Comparison of ENCODE assay signal across 20 cellular contexts in the genomic region with DNA sequence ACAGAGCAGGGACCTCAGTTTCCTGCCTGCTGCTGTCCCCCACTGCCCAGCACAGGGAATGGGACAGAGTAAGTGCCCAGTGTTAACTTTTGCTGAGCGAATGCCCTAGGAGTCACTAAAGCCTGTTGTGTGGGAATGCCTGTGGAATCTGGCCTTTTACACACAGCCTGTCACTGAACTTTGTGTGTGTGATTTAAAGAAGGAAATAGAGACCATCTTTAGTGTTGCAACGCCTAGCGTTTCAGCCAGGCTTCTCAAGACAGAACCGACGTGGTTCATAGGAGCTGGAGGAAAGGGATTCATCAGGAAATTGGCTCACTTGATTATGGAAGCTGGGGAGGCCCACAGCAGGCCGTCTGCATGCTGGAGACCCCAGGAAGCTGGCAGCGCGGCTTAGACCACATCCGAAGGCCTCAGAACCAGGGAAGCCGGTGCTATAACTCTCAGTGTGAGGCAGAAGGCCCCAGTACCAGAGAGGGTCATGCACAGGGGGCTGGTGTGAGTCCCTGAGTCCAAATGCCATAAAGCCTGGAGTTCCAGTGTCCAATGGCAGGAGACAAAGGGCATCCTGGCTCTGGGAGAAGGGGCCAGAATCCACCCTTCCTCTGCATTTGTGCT. TPM values are rescaled to one million over a fixed set of nuclear protein-coding genes. Genes with fewer than 3 reads are reported as not detected.
DNase-seq lines count a peak whose midpoint lies in the region; ATAC-seq and TF ChIP-seq lines count a peak whose summit lies in the region.
"Had no signal": no experiment of that assay in that cellular context is flagged by ENCODE, and none has a peak within 500 bp of the region (broad histone marks: within the 10 kb centered on the region; RNA-seq: fewer than 3 reads in every experiment).

No MANE protein-coding gene starts in this region.

- no peaks in the 10 kb centered on the region for H3K36me3 Mint-ChIP-seq in nephron progenitor cell (ENCODE audit: low read depth)
- H3K36me3 Mint-ChIP-seq: CD14-positive monocyte had no signal

- no peak overlapping the region for H3K4me3 Mint-ChIP-seq in nephron progenitor cell
- H3K4me3 Mint-ChIP-seq: B cell, GM23338 had no signal

- CTCF ChIA-PET in HEK293T (lab: Yijun Ruan, JAX): no interaction called here

- POLR2A ChIA-PET in HEK293T (lab: Yijun Ruan, JAX): no interaction called here

- H3K27me3 Mint-ChIP-seq in nephron progenitor cell (ENCODE audit: low read depth, poor library complexity): peaks cover 15% of the 10 kb centered on the region

- H3K9me3 Mint-ChIP-seq in nephron progenitor cell: no peaks in the 10 kb centered on the region
- H3K9me3 Mint-ChIP-seq: GM23338 had no signal

- intact Hi-C loops in left colon (cut with DNase I, micrococcal nuclease): no loop called here

- DNase-seq in MV-4-11 (lab: John Stamatoyannopoulos, UW): peak; percentile 22
- DNase-seq in left colon: no peak
- DNase-seq in nephron progenitor cell: no peak
- DNase-seq in NCI-H748 treated with DMSO at 0.1 percent for 48 hours (lab: John Stamatoyannopoulos, UW): no peak
- no peak for DNase-seq in AG08396 (ENCODE audit: low spot score)
- DNase-seq in HEK293T (ENCODE audit: extremely low spot score): no peak
- DNase-seq: Karpas-422, NCI-H1092 treated with DMSO at 0.1 percent for 48 hours, NCI-H1436, NCI-H187, NCI-H2171 treated with DMSO at 0.1 percent for 48 hours, NCI-H524, NCI-H774, SK-N-SH, SW 1271 had no signal

- TF ChIP-seq CTCF in nephron progenitor cell (IDR thresholded peaks at IDR 0.05): no peak

- H3K4me1 Mint-ChIP-seq in nephron progenitor cell: peaks cover 64% of the 10 kb centered on the region

- peak overlapping the region; percentile 68 for H3K27ac Mint-ChIP-seq in nephron progenitor cell
- H3K27ac Mint-ChIP-seq: B cell, CD14-positive monocyte, GM23338 had no signal

- ATAC-seq in left colon (peak; percentile 19), GM18517 (IDR thresholded peaks at IDR 0.05; ENCODE audit: unreplicated experiment) (no peak)
- ATAC-seq: A549, GM23338 had no signal

TF ChIP-seq in HEK293T, 16 proteins besides CTCF, POLR2A, EP300 and RAD21:
- no peak for TF ChIP-seq ZNF384 (IDR thresholded peaks at IDR 0.05)
- TF ChIP-seq CTBP1 (IDR thresholded peaks at IDR 0.05; ENCODE audit: borderline replicate concordance): no peak
- no peak for TF ChIP-seq L3MBTL2 (conservative IDR thresholded peaks at IDR 0.05)
- TF ChIP-seq BHLHE40 (IDR thresholded peaks at IDR 0.05; ENCODE audit: borderline replicate concordance): no peak
- no peak for TF ChIP-seq SP1 (IDR thresholded peaks at IDR 0.05)
- TF ChIP-seq HDGF (IDR thresholded peaks at IDR 0.05; ENCODE audit: borderline replicate concordance): no peak
- TF ChIP-seq, protein P1, sequence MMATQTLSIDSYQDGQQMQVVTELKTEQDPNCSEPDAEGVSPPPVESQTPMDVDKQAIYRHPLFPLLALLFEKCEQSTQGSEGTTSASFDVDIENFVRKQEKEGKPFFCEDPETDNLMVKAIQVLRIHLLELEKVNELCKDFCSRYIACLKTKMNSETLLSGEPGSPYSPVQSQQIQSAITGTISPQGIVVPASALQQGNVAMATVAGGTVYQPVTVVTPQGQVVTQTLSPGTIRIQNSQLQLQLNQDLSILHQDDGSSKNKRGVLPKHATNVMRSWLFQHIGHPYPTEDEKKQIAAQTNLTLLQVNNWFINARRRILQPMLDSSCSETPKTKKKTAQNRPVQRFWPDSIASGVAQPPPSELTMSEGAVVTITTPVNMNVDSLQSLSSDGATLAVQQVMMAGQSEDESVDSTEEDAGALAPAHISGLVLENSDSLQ (IDR thresholded peaks at IDR 0.05): no peak
- no peak for TF ChIP-seq FOXM1 (IDR thresholded peaks at IDR 0.05; ENCODE audit: borderline replicate concordance)
- TF ChIP-seq SUZ12 (IDR thresholded peaks at IDR 0.05): no peak
- no peak for TF ChIP-seq NFRKB (IDR thresholded peaks at IDR 0.05)
- TF ChIP-seq ELF4 (IDR thresholded peaks at IDR 0.05): no peak
- no peak for TF ChIP-seq ARNT (IDR thresholded peaks at IDR 0.05)
- no peak for TF ChIP-seq LEF1 (IDR thresholded peaks at IDR 0.05; ENCODE audit: borderline replicate concordance)
- TF ChIP-seq TARDBP (IDR thresholded peaks at IDR 0.05): no peak
- no peak for TF ChIP-seq FOXK2 (IDR thresholded peaks at IDR 0.05)
- no peak for TF ChIP-seq FOXA1 (IDR thresholded peaks at IDR 0.05)

RNA-seq across cellular contexts. Expression of a gene that starts 29.1 kb away (rescaled TPM):
- 1 to 10 TPM; 2.8 to 3.6 TPM for total RNA-seq in left colon
